In the genomic region with DNA sequence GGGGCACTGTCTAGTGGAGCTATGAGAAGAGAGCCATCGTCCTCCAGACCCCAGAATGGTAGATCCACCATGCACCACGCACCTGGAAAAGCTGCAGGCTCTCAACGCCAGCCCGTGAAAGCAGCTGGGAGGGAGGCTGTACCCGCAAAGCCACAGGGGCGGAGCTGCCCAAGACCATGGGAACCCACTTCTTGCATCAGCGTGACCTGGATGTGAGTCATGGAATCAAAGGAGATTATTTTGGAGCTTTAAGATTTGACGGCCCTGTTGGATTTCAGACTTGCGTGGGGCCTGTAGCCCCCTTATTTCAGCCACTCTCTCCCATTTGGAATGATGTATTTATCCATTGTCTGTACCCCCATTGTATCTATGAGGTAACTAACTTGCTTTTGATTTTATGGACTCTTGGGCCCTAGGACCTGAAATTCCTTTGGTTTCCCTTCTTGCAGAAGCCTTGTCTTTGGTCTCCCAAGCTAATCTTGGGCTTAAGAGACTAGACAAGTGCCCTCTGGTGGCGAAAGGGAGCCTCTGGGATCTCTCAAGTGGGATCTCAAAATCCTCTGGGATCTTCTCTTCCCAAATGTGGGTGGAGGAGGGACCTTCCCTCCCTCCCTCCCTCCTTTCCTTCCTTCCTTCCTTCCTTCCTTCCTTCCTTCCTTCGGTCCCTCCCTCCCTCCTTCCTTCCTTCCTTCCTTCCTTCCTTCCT, we compare ENCODE assay signal across 8 cellular contexts. TPM values are rescaled to one million over a fixed set of nuclear protein-coding genes. Genes with fewer than 3 reads are reported as not detected.
DNase-seq lines count a peak whose midpoint lies in the region; ATAC-seq, FAIRE-seq and TF ChIP-seq lines count a peak whose summit lies in the region.

No MANE protein-coding gene starts in this region.

- DNase-seq in CD14-positive monocyte (ENCODE audit: low spot score) (no peak), H54 (ENCODE audit: insufficient read length, low spot score) (peak; percentile 71), SK-MEL-5 (ENCODE audit: low read depth, low spot score) (peak; percentile 81), germinal center (ENCODE audit: low spot score) (peak; percentile 17), testis (peak; percentile 80)
- DNase-seq in activated CD4-positive, alpha-beta T cell treated with anti-CD3 and anti-CD28 coated beads for 1 hour = no peak

- TF ChIP-seq CTCF in CD14-positive monocyte (IDR thresholded peaks at IDR 0.05) = peak; percentile 50
- TF ChIP-seq CTCF in testis (IDR thresholded peaks at IDR 0.05) = peak in 2 of 3 experiments; percentile 9 to 39
- peak in 1 of 4 experiments; percentile 43 for TF ChIP-seq CTCF in gastroesophageal sphincter (IDR thresholded peaks at IDR 0.05)

- in situ Hi-C loops in SK-MEL-5 (cut with HindIII; ENCODE audit: low pct_unique_long_range_greater_than_20kb, low sequenced_read_pairs) = no loop called here

- H3K4me3 ChIP-seq in testis = no peak overlapping the region
- no peak overlapping the region for H3K4me3 ChIP-seq in gastroesophageal sphincter

- H3K4me1 Mint-ChIP-seq in CD14-positive monocyte = peaks cover 1% of the 10 kb centered on the region

- TF ChIP-seq POLR2A in H54 (IDR thresholded peaks at IDR 0.05; ENCODE audit: low read depth, low read length) = no peak
- TF ChIP-seq POLR2A in testis (IDR thresholded peaks at IDR 0.05) = no peak
- no peak for TF ChIP-seq POLR2A in gastroesophageal sphincter (IDR thresholded peaks at IDR 0.05)

- H3K4me1 ChIP-seq in testis = no peaks in the 10 kb centered on the region
- no peaks in the 10 kb centered on the region for H3K4me1 ChIP-seq in gastroesophageal sphincter

- no peaks in the 10 kb centered on the region for H3K36me3 Mint-ChIP-seq in CD14-positive monocyte

- ATAC-seq in HG03521 (IDR thresholded peaks at IDR 0.05; ENCODE audit: unreplicated experiment) (no peak), gastroesophageal sphincter (no peak)

- TF ChIP-seq EP300 in gastroesophageal sphincter (IDR thresholded peaks at IDR 0.05) = no peak

- H3K9me3 ChIP-seq in testis (no peaks in the 10 kb centered on the region), gastroesophageal sphincter (no peaks in the 10 kb centered on the region)

- H3K27ac ChIP-seq in testis = no peak overlapping the region
- no peak overlapping the region for H3K27ac ChIP-seq in gastroesophageal sphincter

- intact Hi-C loops in CD14-positive monocyte (cut with micrococcal nuclease) = no loop called here
- intact Hi-C loops in testis (cut with DNase I; ENCODE audit: low total_unique reads) = no loop called here

- no peak overlapping the region for H3K4me3 Mint-ChIP-seq in CD14-positive monocyte

- H3K27me3 Mint-ChIP-seq in CD14-positive monocyte (ENCODE audit: low read depth in 3 of 3) = peaks cover 4 to 18% (median 5%) of the 10 kb centered on the region in 3 donors

- peak; percentile 76 for FAIRE-seq in H54 (lab: Jason Lieb, UNC)

- 84 to 92% methylated on average over 10 of the region's 11 CpGs for WGBS in testis, 2 donors
- 61 to 72% methylated on average over 3 to 5 of the region's 11 CpGs for WGBS in gastroesophageal sphincter (ENCODE audit: low coverage in 1 of 2), 2 donors

- no peak overlapping the region for H3K27ac Mint-ChIP-seq in CD14-positive monocyte

- H3K36me3 ChIP-seq in testis (ENCODE audit: low read depth, missing control alignments) (no peaks in the 10 kb centered on the region), gastroesophageal sphincter (no peaks in the 10 kb centered on the region)

- H3K27me3 ChIP-seq in testis (no peaks in the 10 kb centered on the region), gastroesophageal sphincter (no peaks in the 10 kb centered on the region)

- peaks cover 3 to 6% (median 4%) of the 10 kb centered on the region in 7 donors for H3K9me3 Mint-ChIP-seq in CD14-positive monocyte

RNA-seq across cellular contexts. Expression of gene HAPSTR1, which starts 58.2 kb away (rescaled TPM):
- polyA plus RNA-seq in CD14-positive monocyte (10 to 100 TPM in 1 of 2 donors, 1 to 10 TPM in 1; 7.2 to 11.1 TPM), testis (ENCODE audit: insufficient read depth, low read depth, low replicate concordance) (37.5 TPM)
- total RNA-seq in SK-MEL-5 (2014; rRNA removed; shearing (Covaris generic)) = 39.3 and 43.8 TPM in 2 replicates
- polyA plus RNA-seq in SK-MEL-5 (2015; cell fraction: cytosol; rRNA removed) = 26.0 and 28.8 TPM in 2 replicates
- polyA plus RNA-seq in SK-MEL-5 (2015; cell fraction: nucleus; rRNA removed) = 19.1 and 27.4 TPM in 2 replicates
- total RNA-seq in testis (10 to 100 TPM; 68.8 to 75.7 TPM), gastroesophageal sphincter (10 to 100 TPM; 58.9 to 78.3 (median 64.7) TPM)

Comparison
In these comparisons a context has a peak if more than half of its experiments do, and no peak if none do; other contexts are left out.
1. DNase-seq: peak in H54 (single experiment), SK-MEL-5 (single experiment), germinal center (single experiment) and testis (single experiment); none in CD14-positive monocyte (single experiment) and activated CD4-positive, alpha-beta T cell treated with anti-CD3 and anti-CD28 coated beads for 1 hour (single experiment).